Comparison of ENCODE assay signal across 2 cellular contexts in the genomic region with DNA sequence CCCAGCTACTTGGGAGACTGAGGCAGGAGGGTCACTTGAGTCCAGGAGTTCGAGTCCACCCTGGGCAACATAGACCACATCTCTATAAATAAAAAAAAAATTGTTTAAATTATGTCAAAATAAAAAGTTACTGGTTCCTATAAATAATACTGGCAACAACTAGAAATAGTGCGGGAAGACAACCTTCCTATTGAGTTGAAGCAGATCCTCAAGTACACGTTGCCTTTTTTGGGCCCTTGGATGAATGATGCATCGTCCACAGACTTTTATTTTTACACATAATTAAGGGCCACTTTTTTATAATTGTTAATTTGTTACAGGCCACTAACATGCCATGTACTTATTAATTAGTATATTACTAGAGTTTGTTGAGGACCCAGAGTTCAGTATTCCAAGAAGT.
TF ChIP-seq lines count a peak whose summit lies in the region.

No MANE protein-coding gene starts in this region.

TF ChIP-seq in HepG2, 621 proteins besides CTCF, POLR2A, EP300 and RAD21:
- TF ChIP-seq TCF12 (IDR thresholded peaks at IDR 0.05) (no peak), TCF12 (CRISPR knock-in tag; IDR thresholded peaks at IDR 0.05) (no peak), CHCHD3 (CRISPR knock-in tag; IDR thresholded peaks at IDR 0.05) (no peak), AKAP8 (CRISPR knock-in tag; IDR thresholded peaks at IDR 0.05) (no peak), AGO2 (optimal IDR thresholded peaks at IDR 0.05; ENCODE audit: low read depth, low read length) (peak; percentile 42)

TF ChIP-seq in GM12878, 131 proteins besides CTCF, POLR2A, EP300 and RAD21:
- TF ChIP-seq SMAD1 (IDR thresholded peaks at IDR 0.05; ENCODE audit: low read depth, partially characterized antibody), result no peak
- no peak for TF ChIP-seq ZNF384 (IDR thresholded peaks at IDR 0.05; ENCODE audit: borderline replicate concordance, low read depth, low read length)
- TF ChIP-seq, protein P1, sequence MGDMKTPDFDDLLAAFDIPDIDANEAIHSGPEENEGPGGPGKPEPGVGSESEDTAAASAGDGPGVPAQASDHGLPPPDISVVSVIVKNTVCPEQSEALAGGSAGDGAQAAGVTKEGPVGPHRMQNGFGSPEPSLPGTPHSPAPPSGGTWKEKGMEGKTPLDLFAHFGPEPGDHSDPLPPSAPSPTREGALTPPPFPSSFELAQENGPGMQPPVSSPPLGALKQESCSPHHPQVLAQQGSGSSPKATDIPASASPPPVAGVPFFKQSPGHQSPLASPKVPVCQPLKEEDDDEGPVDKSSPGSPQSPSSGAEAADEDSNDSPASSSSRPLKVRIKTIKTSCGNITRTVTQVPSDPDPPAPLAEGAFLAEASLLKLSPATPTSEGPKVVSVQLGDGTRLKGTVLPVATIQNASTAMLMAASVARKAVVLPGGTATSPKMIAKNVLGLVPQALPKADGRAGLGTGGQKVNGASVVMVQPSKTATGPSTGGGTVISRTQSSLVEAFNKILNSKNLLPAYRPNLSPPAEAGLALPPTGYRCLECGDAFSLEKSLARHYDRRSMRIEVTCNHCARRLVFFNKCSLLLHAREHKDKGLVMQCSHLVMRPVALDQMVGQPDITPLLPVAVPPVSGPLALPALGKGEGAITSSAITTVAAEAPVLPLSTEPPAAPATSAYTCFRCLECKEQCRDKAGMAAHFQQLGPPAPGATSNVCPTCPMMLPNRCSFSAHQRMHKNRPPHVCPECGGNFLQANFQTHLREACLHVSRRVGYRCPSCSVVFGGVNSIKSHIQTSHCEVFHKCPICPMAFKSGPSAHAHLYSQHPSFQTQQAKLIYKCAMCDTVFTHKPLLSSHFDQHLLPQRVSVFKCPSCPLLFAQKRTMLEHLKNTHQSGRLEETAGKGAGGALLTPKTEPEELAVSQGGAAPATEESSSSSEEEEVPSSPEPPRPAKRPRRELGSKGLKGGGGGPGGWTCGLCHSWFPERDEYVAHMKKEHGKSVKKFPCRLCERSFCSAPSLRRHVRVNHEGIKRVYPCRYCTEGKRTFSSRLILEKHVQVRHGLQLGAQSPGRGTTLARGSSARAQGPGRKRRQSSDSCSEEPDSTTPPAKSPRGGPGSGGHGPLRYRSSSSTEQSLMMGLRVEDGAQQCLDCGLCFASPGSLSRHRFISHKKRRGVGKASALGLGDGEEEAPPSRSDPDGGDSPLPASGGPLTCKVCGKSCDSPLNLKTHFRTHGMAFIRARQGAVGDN (IDR thresholded peaks at IDR 0.05), result no peak
- TF ChIP-seq WRNIP1 (IDR thresholded peaks at IDR 0.05; ENCODE audit: borderline replicate concordance, low read depth, low read length), result no peak
- no peak for TF ChIP-seq NR2C1 (IDR thresholded peaks at IDR 0.05)
- TF ChIP-seq LARP7 (IDR thresholded peaks at IDR 0.05), result no peak
- no peak for TF ChIP-seq BACH1 (IDR thresholded peaks at IDR 0.05; ENCODE audit: borderline replicate concordance)
- no peak for TF ChIP-seq ETV6 (conservative IDR thresholded peaks at IDR 0.05 in 1 of 2, IDR thresholded peaks at IDR 0.05 in 1 of 2; ENCODE audit: borderline replicate concordance in 1 of 2, low read depth in 1 of 2)
- TF ChIP-seq ZNF207 (IDR thresholded peaks at IDR 0.05; ENCODE audit: borderline replicate concordance), result no peak
- TF ChIP-seq IRF4 (IDR thresholded peaks at IDR 0.05; ENCODE audit: low read depth, low read length), result no peak
- TF ChIP-seq, protein P2, sequence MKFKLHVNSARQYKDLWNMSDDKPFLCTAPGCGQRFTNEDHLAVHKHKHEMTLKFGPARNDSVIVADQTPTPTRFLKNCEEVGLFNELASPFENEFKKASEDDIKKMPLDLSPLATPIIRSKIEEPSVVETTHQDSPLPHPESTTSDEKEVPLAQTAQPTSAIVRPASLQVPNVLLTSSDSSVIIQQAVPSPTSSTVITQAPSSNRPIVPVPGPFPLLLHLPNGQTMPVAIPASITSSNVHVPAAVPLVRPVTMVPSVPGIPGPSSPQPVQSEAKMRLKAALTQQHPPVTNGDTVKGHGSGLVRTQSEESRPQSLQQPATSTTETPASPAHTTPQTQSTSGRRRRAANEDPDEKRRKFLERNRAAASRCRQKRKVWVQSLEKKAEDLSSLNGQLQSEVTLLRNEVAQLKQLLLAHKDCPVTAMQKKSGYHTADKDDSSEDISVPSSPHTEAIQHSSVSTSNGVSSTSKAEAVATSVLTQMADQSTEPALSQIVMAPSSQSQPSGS (IDR thresholded peaks at IDR 0.05; ENCODE audit: low read length), result no peak
- TF ChIP-seq, protein P3, sequence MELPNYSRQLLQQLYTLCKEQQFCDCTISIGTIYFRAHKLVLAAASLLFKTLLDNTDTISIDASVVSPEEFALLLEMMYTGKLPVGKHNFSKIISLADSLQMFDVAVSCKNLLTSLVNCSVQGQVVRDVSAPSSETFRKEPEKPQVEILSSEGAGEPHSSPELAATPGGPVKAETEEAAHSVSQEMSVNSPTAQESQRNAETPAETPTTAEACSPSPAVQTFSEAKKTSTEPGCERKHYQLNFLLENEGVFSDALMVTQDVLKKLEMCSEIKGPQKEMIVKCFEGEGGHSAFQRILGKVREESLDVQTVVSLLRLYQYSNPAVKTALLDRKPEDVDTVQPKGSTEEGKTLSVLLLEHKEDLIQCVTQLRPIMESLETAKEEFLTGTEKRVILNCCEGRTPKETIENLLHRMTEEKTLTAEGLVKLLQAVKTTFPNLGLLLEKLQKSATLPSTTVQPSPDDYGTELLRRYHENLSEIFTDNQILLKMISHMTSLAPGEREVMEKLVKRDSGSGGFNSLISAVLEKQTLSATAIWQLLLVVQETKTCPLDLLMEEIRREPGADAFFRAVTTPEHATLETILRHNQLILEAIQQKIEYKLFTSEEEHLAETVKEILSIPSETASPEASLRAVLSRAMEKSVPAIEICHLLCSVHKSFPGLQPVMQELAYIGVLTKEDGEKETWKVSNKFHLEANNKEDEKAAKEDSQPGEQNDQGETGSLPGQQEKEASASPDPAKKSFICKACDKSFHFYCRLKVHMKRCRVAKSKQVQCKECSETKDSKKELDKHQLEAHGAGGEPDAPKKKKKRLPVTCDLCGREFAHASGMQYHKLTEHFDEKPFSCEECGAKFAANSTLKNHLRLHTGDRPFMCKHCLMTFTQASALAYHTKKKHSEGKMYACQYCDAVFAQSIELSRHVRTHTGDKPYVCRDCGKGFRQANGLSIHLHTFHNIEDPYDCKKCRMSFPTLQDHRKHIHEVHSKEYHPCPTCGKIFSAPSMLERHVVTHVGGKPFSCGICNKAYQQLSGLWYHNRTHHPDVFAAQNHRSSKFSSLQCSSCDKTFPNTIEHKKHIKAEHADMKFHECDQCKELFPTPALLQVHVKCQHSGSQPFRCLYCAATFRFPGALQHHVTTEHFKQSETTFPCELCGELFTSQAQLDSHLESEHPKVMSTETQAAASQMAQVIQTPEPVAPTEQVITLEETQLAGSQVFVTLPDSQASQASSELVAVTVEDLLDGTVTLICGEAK (IDR thresholded peaks at IDR 0.05; ENCODE audit: borderline replicate concordance), result no peak
- TF ChIP-seq CEBPB (IDR thresholded peaks at IDR 0.05; ENCODE audit: borderline replicate concordance in 1 of 2, low read depth in 2 of 2, low read length in 2 of 2), result no peak
- no peak for TF ChIP-seq SREBF1 (IDR thresholded peaks at IDR 0.05; ENCODE audit: low read length)
- TF ChIP-seq RELA (IDR thresholded peaks at IDR 0.05; ENCODE audit: borderline replicate concordance, partially characterized antibody), result no peak
- TF ChIP-seq, protein P4, sequence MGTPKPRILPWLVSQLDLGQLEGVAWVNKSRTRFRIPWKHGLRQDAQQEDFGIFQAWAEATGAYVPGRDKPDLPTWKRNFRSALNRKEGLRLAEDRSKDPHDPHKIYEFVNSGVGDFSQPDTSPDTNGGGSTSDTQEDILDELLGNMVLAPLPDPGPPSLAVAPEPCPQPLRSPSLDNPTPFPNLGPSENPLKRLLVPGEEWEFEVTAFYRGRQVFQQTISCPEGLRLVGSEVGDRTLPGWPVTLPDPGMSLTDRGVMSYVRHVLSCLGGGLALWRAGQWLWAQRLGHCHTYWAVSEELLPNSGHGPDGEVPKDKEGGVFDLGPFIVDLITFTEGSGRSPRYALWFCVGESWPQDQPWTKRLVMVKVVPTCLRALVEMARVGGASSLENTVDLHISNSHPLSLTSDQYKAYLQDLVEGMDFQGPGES (IDR thresholded peaks at IDR 0.05), result no peak
- TF ChIP-seq NR2C2 (IDR thresholded peaks at IDR 0.05; ENCODE audit: borderline replicate concordance, control insufficient read depth, insufficient read length, low read depth), result no peak
- TF ChIP-seq KAT2A (conservative IDR thresholded peaks at IDR 0.05; ENCODE audit: control insufficient read depth, low read depth, low read length), result no peak
- TF ChIP-seq, protein P5, sequence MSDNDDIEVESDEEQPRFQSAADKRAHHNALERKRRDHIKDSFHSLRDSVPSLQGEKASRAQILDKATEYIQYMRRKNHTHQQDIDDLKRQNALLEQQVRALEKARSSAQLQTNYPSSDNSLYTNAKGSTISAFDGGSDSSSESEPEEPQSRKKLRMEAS (IDR thresholded peaks at IDR 0.05; ENCODE audit: low read depth, low read length), result no peak
TF ChIP-seq in GM12878: peak in this region for 0.
